In the genomic region with DNA sequence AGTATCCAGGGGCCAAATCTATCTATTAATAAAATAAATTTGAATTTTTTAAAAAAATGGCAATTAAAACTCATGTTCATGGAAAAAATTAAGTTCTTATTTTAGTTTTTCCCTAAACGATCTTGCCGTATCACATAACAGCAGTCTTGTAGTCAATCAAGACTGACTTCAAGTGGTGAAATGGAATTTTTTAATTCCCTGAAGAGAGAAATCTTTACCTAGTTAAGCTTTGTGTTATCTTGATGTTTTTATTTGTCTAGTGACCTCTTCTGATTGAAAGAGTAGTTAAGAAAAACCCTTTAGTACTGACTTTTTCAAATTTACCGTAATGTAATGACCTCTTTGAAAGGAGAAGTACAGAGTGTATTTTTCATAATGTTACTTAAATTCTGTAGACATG, we compare ENCODE assay signal across 21 cellular contexts.
"Had no signal": no experiment of that assay in that cellular context is flagged by ENCODE, and none has a peak within 500 bp of the region (broad histone marks: within the 10 kb centered on the region; RNA-seq: fewer than 3 reads in every experiment).

No MANE protein-coding gene starts in this region.

- H3K27ac ChIP-seq: epithelial cell of prostate, esophagus muscularis mucosa, gastrocnemius medialis, left ventricle myocardium inferior, ovary, right atrium auricular region, skin epidermis, stomach, thoracic aorta, transverse colon had no signal

- H3K4me3 ChIP-seq: esophagus muscularis mucosa, gastrocnemius medialis, left ventricle myocardium inferior, lung, ovary, right atrium auricular region, sigmoid colon, skin epidermis, stomach, thoracic aorta, transverse colon had no signal

- H3K9me3 Mint-ChIP-seq: naive B cell, neural crest cell had no signal

- H3K4me3 Mint-ChIP-seq: naive B cell, neural crest cell had no signal

- H3K36me3 Mint-ChIP-seq: naive B cell had no signal

- FAIRE-seq: keratinocyte had no signal

- H3K36me3 ChIP-seq: esophagus muscularis mucosa, gastrocnemius medialis, left ventricle myocardium inferior, ovary, right atrium auricular region, sigmoid colon, thoracic aorta, transverse colon had no signal

- H3K27me3 ChIP-seq: esophagus muscularis mucosa, gastrocnemius medialis, ovary, right atrium auricular region, sigmoid colon, stomach, transverse colon had no signal

- H3K27me3 Mint-ChIP-seq: naive B cell had no signal

- ATAC-seq: gastrocnemius medialis had no signal

- DNase-seq: effector memory CD4-positive, alpha-beta T cell; gastrocnemius medialis; left ventricle myocardium inferior; mesendoderm; naive B cell; nucleus accumbens; ovary; sigmoid colon; stimulated activated CD4-positive, alpha-beta T cell treated with anti-CD3 and anti-CD28 coated beads, Interleukin-12 subunit alpha, Interleukin-12 subunit beta, amount 100 ng/mL, for 4 hours; stimulated activated naive CD4-positive, alpha-beta T cell; stomach; substantia nigra; transverse colon had no signal

- H3K9me3 ChIP-seq: esophagus muscularis mucosa, gastrocnemius medialis, left ventricle myocardium inferior, ovary, right atrium auricular region, sigmoid colon, stomach, thoracic aorta, transverse colon had no signal
